ENCODE assay signal across 1 cellular context in genomic region chr2:151878655-151879563, GRCh38.
TF ChIP-seq lines count a peak whose summit lies in the region.

No MANE protein-coding gene starts in this region.

TF ChIP-seq in K562, 482 proteins besides CTCF, POLR2A, EP300 and RAD21 (continued from another document and continues in another):
- TF ChIP-seq, protein P1, sequence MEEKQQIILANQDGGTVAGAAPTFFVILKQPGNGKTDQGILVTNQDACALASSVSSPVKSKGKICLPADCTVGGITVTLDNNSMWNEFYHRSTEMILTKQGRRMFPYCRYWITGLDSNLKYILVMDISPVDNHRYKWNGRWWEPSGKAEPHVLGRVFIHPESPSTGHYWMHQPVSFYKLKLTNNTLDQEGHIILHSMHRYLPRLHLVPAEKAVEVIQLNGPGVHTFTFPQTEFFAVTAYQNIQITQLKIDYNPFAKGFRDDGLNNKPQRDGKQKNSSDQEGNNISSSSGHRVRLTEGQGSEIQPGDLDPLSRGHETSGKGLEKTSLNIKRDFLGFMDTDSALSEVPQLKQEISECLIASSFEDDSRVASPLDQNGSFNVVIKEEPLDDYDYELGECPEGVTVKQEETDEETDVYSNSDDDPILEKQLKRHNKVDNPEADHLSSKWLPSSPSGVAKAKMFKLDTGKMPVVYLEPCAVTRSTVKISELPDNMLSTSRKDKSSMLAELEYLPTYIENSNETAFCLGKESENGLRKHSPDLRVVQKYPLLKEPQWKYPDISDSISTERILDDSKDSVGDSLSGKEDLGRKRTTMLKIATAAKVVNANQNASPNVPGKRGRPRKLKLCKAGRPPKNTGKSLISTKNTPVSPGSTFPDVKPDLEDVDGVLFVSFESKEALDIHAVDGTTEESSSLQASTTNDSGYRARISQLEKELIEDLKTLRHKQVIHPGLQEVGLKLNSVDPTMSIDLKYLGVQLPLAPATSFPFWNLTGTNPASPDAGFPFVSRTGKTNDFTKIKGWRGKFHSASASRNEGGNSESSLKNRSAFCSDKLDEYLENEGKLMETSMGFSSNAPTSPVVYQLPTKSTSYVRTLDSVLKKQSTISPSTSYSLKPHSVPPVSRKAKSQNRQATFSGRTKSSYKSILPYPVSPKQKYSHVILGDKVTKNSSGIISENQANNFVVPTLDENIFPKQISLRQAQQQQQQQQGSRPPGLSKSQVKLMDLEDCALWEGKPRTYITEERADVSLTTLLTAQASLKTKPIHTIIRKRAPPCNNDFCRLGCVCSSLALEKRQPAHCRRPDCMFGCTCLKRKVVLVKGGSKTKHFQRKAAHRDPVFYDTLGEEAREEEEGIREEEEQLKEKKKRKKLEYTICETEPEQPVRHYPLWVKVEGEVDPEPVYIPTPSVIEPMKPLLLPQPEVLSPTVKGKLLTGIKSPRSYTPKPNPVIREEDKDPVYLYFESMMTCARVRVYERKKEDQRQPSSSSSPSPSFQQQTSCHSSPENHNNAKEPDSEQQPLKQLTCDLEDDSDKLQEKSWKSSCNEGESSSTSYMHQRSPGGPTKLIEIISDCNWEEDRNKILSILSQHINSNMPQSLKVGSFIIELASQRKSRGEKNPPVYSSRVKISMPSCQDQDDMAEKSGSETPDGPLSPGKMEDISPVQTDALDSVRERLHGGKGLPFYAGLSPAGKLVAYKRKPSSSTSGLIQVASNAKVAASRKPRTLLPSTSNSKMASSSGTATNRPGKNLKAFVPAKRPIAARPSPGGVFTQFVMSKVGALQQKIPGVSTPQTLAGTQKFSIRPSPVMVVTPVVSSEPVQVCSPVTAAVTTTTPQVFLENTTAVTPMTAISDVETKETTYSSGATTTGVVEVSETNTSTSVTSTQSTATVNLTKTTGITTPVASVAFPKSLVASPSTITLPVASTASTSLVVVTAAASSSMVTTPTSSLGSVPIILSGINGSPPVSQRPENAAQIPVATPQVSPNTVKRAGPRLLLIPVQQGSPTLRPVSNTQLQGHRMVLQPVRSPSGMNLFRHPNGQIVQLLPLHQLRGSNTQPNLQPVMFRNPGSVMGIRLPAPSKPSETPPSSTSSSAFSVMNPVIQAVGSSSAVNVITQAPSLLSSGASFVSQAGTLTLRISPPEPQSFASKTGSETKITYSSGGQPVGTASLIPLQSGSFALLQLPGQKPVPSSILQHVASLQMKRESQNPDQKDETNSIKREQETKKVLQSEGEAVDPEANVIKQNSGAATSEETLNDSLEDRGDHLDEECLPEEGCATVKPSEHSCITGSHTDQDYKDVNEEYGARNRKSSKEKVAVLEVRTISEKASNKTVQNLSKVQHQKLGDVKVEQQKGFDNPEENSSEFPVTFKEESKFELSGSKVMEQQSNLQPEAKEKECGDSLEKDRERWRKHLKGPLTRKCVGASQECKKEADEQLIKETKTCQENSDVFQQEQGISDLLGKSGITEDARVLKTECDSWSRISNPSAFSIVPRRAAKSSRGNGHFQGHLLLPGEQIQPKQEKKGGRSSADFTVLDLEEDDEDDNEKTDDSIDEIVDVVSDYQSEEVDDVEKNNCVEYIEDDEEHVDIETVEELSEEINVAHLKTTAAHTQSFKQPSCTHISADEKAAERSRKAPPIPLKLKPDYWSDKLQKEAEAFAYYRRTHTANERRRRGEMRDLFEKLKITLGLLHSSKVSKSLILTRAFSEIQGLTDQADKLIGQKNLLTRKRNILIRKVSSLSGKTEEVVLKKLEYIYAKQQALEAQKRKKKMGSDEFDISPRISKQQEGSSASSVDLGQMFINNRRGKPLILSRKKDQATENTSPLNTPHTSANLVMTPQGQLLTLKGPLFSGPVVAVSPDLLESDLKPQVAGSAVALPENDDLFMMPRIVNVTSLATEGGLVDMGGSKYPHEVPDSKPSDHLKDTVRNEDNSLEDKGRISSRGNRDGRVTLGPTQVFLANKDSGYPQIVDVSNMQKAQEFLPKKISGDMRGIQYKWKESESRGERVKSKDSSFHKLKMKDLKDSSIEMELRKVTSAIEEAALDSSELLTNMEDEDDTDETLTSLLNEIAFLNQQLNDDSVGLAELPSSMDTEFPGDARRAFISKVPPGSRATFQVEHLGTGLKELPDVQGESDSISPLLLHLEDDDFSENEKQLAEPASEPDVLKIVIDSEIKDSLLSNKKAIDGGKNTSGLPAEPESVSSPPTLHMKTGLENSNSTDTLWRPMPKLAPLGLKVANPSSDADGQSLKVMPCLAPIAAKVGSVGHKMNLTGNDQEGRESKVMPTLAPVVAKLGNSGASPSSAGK (IDR thresholded peaks at IDR 0.05) = no peak
- TF ChIP-seq NFYB (IDR thresholded peaks at IDR 0.05; ENCODE audit: extremely low read depth, insufficient read length) (no peak), JUNB (CRISPR knock-in tag; conservative IDR thresholded peaks at IDR 0.05) (peak; percentile 85), ZNF224 (CRISPR knock-in tag; IDR thresholded peaks at IDR 0.05) (no peak), ZNF316 (IDR thresholded peaks at IDR 0.05) (no peak), RFX7 (CRISPR knock-in tag; IDR thresholded peaks at IDR 0.05) (no peak), RBM17 (IDR thresholded peaks at IDR 0.05; ENCODE audit: borderline replicate concordance, low read depth, low read length) (no peak), MEF2A (IDR thresholded peaks at IDR 0.05; ENCODE audit: control insufficient read depth, low read depth, low read length) (no peak), ZNF584 (CRISPR knock-in tag; IDR thresholded peaks at IDR 0.05; ENCODE audit: low read depth) (0 out of 2 replicates have a peak, but pooled peaks have one; percentile 34), KLF13 (tag; IDR thresholded peaks at IDR 0.05; ENCODE audit: borderline replicate concordance, low read depth) (no peak), CEBPB (tag; IDR thresholded peaks at IDR 0.05) (peak; percentile 58), MXD1 (CRISPR knock-in tag; IDR thresholded peaks at IDR 0.05; ENCODE audit: borderline replicate concordance, poor library complexity, severe bottlenecking) (no peak), TCF3 (CRISPR knock-in tag; IDR thresholded peaks at IDR 0.05) (no peak), CEBPG (CRISPR knock-in tag; IDR thresholded peaks at IDR 0.05) (peak; percentile 80), CEBPG (tag; conservative IDR thresholded peaks at IDR 0.05 in 1 of 2, IDR thresholded peaks at IDR 0.05 in 1 of 2) (peak; percentile 75 to 91), NCOR1 (IDR thresholded peaks at IDR 0.05) (no peak), ZNF766 (CRISPR knock-in tag; conservative IDR thresholded peaks at IDR 0.05) (no peak), MCM3 (IDR thresholded peaks at IDR 0.05) (no peak), NR2C1 (IDR thresholded peaks at IDR 0.05) (no peak), NR2C1 (tag; IDR thresholded peaks at IDR 0.05) (no peak), FOXJ2 (tag; IDR thresholded peaks at IDR 0.05) (no peak), ZNF655 (CRISPR knock-in tag; IDR thresholded peaks at IDR 0.05) (no peak), KDM2B (CRISPR knock-in tag; IDR thresholded peaks at IDR 0.05) (no peak), YY1 (IDR thresholded peaks at IDR 0.05; ENCODE audit: borderline replicate concordance in 1 of 3, control insufficient read depth in 1 of 3, extremely low read depth in 1 of 3, insufficient read depth in 3 of 3, insufficient read length in 1 of 3, insufficient replicate concordance in 2 of 3, low read depth in 1 of 3, low read length in 2 of 3) (no peak), MXI1 (IDR thresholded peaks at IDR 0.05; ENCODE audit: low read depth, low read length) (no peak), TFE3 (CRISPR knock-in tag; IDR thresholded peaks at IDR 0.05) (no peak), NFIX (CRISPR knock-in tag; IDR thresholded peaks at IDR 0.05; ENCODE audit: low read depth) (no peak), MYNN (IDR thresholded peaks at IDR 0.05) (no peak), MYNN (CRISPR knock-in tag; IDR thresholded peaks at IDR 0.05) (no peak), CCAR2 (IDR thresholded peaks at IDR 0.05; ENCODE audit: low read depth, low read length) (no peak)
- TF ChIP-seq, protein P2, sequence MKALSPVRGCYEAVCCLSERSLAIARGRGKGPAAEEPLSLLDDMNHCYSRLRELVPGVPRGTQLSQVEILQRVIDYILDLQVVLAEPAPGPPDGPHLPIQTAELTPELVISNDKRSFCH (CRISPR knock-in tag; IDR thresholded peaks at IDR 0.05) = no peak
- TF ChIP-seq, protein P2 (tag; IDR thresholded peaks at IDR 0.05) = no peak
- TF ChIP-seq, protein P3, sequence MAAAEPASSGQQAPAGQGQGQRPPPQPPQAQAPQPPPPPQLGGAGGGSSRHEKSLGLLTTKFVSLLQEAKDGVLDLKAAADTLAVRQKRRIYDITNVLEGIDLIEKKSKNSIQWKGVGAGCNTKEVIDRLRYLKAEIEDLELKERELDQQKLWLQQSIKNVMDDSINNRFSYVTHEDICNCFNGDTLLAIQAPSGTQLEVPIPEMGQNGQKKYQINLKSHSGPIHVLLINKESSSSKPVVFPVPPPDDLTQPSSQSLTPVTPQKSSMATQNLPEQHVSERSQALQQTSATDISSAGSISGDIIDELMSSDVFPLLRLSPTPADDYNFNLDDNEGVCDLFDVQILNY (CRISPR knock-in tag; IDR thresholded peaks at IDR 0.05) = no peak
- TF ChIP-seq, protein P4, sequence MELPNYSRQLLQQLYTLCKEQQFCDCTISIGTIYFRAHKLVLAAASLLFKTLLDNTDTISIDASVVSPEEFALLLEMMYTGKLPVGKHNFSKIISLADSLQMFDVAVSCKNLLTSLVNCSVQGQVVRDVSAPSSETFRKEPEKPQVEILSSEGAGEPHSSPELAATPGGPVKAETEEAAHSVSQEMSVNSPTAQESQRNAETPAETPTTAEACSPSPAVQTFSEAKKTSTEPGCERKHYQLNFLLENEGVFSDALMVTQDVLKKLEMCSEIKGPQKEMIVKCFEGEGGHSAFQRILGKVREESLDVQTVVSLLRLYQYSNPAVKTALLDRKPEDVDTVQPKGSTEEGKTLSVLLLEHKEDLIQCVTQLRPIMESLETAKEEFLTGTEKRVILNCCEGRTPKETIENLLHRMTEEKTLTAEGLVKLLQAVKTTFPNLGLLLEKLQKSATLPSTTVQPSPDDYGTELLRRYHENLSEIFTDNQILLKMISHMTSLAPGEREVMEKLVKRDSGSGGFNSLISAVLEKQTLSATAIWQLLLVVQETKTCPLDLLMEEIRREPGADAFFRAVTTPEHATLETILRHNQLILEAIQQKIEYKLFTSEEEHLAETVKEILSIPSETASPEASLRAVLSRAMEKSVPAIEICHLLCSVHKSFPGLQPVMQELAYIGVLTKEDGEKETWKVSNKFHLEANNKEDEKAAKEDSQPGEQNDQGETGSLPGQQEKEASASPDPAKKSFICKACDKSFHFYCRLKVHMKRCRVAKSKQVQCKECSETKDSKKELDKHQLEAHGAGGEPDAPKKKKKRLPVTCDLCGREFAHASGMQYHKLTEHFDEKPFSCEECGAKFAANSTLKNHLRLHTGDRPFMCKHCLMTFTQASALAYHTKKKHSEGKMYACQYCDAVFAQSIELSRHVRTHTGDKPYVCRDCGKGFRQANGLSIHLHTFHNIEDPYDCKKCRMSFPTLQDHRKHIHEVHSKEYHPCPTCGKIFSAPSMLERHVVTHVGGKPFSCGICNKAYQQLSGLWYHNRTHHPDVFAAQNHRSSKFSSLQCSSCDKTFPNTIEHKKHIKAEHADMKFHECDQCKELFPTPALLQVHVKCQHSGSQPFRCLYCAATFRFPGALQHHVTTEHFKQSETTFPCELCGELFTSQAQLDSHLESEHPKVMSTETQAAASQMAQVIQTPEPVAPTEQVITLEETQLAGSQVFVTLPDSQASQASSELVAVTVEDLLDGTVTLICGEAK (IDR thresholded peaks at IDR 0.05) = no peak
- TF ChIP-seq, protein P4 (CRISPR knock-in tag; IDR thresholded peaks at IDR 0.05) = no peak
